9 cellular contexts compared by ENCODE assay signal in genomic region chr9:38035873-38036272, GRCh38. TPM values are rescaled to one million over a fixed set of nuclear protein-coding genes. Genes with fewer than 3 reads are reported as not detected.
A peak's percentile ranks its signal among the peaks of the same experiment; 100 is the strongest.
DNase-seq lines count a peak whose midpoint lies in the region; ATAC-seq and TF ChIP-seq lines count a peak whose summit lies in the region.
"Had no signal": no experiment of that assay in that cellular context is flagged by ENCODE, and none has a peak within 500 bp of the region (broad histone marks: within the 10 kb centered on the region; RNA-seq: fewer than 3 reads in every experiment).

No MANE protein-coding gene starts in this region.

- H3K27me3 Mint-ChIP-seq in HFFc6 (ENCODE audit: insufficient read depth) (peaks cover 1% of the 10 kb centered on the region; the same call in 1 of the 2 replicates), WTC11 (ENCODE audit: low read depth) (no peaks in the 10 kb centered on the region)

- H3K36me3 Mint-ChIP-seq in HFFc6 (ENCODE audit: low read depth) (0 out of 2 replicates have a peak, but pooled peaks cover 4% of the 10 kb centered on the region), WTC11 (no peaks in the 10 kb centered on the region)

- H3K4me1 Mint-ChIP-seq in HFFc6 (ENCODE audit: low read depth) = peaks cover 98% of the 10 kb centered on the region
- peaks cover 47% of the 10 kb centered on the region for H3K4me1 Mint-ChIP-seq in WTC11

- CTCF ChIA-PET in WTC11 (lab: Charles Lee) = interaction anchor here (1.4 to 2.8 kb wide), 3 partner anchors 10 to 52 kb away, joined by 4 to 15 read pairs (median 5); no protein-coding TSS in a partner anchor

- no peak for ATAC-seq in WTC11

- no peak for TF ChIP-seq CTCF in HFFc6 (IDR thresholded peaks at IDR 0.05)
- no peak for TF ChIP-seq CTCF in WTC11 (IDR thresholded peaks at IDR 0.05)
- TF ChIP-seq CTCF in foreskin fibroblast (IDR thresholded peaks at IDR 0.05; ENCODE audit: low read depth, low read length) = no peak

- no peak overlapping the region for H3K4me3 ChIP-seq in foreskin fibroblast (ENCODE audit: low read depth in 1 of 2, low read length in 2 of 2)
- H3K4me3 ChIP-seq: pancreas had no signal

- DNase-seq in A172 (ENCODE audit: low spot score) (peak; percentile 68), HFFc6 (peak; percentile 74), WTC11 (ENCODE audit: low spot score) (no peak), foreskin fibroblast (peak; percentile 88 to 93), DMS153 (lab: John Stamatoyannopoulos, UW) (no peak), medulla oblongata (ENCODE audit: extremely low spot score) (no peak), SKM-1 treated with dmso at 0.1 percent for 144 hours (lab: John Stamatoyannopoulos, UW; ENCODE audit: unreplicated experiment) (no peak), NCI-H1694 treated with DMSO at 0.1 percent for 48 hours (lab: John Stamatoyannopoulos, UW) (no peak)

- H3K27ac Mint-ChIP-seq in HFFc6 (peak overlapping the region; percentile 98), WTC11 (0 out of 2 replicates have a peak overlapping the region, but pooled peaks have one; percentile 11)

- peak overlapping the region; percentile 71 for H3K4me3 Mint-ChIP-seq in HFFc6
- no peak overlapping the region for H3K4me3 Mint-ChIP-seq in WTC11

- POLR2A ChIA-PET in WTC11 (lab: Charles Lee) = interaction anchor here (0.8 kb wide), 1 partner anchor 9 kb away, joined by 3 read pairs; no protein-coding TSS in a partner anchor

- H3K9me3 Mint-ChIP-seq in HFFc6 (no peaks in the 10 kb centered on the region), WTC11 (no peaks in the 10 kb centered on the region)

TF ChIP-seq in WTC11, 78 proteins besides CTCF, POLR2A, EP300 and RAD21 (continues in another document):
- TF ChIP-seq ATF3 (CRISPR knock-in tag; conservative IDR thresholded peaks at IDR 0.05) = no peak
- no peak for TF ChIP-seq JAZF1 (CRISPR knock-in tag; IDR thresholded peaks at IDR 0.05)
- TF ChIP-seq, protein P1, sequence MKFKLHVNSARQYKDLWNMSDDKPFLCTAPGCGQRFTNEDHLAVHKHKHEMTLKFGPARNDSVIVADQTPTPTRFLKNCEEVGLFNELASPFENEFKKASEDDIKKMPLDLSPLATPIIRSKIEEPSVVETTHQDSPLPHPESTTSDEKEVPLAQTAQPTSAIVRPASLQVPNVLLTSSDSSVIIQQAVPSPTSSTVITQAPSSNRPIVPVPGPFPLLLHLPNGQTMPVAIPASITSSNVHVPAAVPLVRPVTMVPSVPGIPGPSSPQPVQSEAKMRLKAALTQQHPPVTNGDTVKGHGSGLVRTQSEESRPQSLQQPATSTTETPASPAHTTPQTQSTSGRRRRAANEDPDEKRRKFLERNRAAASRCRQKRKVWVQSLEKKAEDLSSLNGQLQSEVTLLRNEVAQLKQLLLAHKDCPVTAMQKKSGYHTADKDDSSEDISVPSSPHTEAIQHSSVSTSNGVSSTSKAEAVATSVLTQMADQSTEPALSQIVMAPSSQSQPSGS (CRISPR knock-in tag; IDR thresholded peaks at IDR 0.05; ENCODE audit: borderline replicate concordance, low read depth) = no peak
- TF ChIP-seq, protein P2, sequence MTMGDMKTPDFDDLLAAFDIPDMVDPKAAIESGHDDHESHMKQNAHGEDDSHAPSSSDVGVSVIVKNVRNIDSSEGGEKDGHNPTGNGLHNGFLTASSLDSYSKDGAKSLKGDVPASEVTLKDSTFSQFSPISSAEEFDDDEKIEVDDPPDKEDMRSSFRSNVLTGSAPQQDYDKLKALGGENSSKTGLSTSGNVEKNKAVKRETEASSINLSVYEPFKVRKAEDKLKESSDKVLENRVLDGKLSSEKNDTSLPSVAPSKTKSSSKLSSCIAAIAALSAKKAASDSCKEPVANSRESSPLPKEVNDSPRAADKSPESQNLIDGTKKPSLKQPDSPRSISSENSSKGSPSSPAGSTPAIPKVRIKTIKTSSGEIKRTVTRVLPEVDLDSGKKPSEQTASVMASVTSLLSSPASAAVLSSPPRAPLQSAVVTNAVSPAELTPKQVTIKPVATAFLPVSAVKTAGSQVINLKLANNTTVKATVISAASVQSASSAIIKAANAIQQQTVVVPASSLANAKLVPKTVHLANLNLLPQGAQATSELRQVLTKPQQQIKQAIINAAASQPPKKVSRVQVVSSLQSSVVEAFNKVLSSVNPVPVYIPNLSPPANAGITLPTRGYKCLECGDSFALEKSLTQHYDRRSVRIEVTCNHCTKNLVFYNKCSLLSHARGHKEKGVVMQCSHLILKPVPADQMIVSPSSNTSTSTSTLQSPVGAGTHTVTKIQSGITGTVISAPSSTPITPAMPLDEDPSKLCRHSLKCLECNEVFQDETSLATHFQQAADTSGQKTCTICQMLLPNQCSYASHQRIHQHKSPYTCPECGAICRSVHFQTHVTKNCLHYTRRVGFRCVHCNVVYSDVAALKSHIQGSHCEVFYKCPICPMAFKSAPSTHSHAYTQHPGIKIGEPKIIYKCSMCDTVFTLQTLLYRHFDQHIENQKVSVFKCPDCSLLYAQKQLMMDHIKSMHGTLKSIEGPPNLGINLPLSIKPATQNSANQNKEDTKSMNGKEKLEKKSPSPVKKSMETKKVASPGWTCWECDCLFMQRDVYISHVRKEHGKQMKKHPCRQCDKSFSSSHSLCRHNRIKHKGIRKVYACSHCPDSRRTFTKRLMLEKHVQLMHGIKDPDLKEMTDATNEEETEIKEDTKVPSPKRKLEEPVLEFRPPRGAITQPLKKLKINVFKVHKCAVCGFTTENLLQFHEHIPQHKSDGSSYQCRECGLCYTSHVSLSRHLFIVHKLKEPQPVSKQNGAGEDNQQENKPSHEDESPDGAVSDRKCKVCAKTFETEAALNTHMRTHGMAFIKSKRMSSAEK (CRISPR knock-in tag; IDR thresholded peaks at IDR 0.05; ENCODE audit: borderline replicate concordance) = no peak
- no peak for TF ChIP-seq NR1H2 (CRISPR knock-in tag; IDR thresholded peaks at IDR 0.05)
- TF ChIP-seq, protein P3, sequence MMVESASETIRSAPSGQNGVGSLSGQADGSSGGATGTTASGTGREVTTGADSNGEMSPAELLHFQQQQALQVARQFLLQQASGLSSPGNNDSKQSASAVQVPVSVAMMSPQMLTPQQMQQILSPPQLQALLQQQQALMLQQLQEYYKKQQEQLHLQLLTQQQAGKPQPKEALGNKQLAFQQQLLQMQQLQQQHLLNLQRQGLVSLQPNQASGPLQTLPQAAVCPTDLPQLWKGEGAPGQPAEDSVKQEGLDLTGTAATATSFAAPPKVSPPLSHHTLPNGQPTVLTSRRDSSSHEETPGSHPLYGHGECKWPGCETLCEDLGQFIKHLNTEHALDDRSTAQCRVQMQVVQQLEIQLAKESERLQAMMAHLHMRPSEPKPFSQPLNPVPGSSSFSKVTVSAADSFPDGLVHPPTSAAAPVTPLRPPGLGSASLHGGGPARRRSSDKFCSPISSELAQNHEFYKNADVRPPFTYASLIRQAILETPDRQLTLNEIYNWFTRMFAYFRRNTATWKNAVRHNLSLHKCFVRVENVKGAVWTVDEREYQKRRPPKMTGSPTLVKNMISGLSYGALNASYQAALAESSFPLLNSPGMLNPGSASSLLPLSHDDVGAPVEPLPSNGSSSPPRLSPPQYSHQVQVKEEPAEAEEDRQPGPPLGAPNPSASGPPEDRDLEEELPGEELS (CRISPR knock-in tag; IDR thresholded peaks at IDR 0.05) = no peak
- TF ChIP-seq RORB (CRISPR knock-in tag; IDR thresholded peaks at IDR 0.05) = no peak
- no peak for TF ChIP-seq ZNF317 (CRISPR knock-in tag; IDR thresholded peaks at IDR 0.05; ENCODE audit: borderline replicate concordance, low read depth)
- no peak for TF ChIP-seq ZNF263 (CRISPR knock-in tag; IDR thresholded peaks at IDR 0.05; ENCODE audit: low read depth)
- TF ChIP-seq ZMAT4 (CRISPR knock-in tag; IDR thresholded peaks at IDR 0.05) = no peak
- TF ChIP-seq JUN (CRISPR knock-in tag; IDR thresholded peaks at IDR 0.05) = no peak
- no peak for TF ChIP-seq PRRX2 (CRISPR knock-in tag; IDR thresholded peaks at IDR 0.05)
- no peak for TF ChIP-seq ARID4B (CRISPR knock-in tag; IDR thresholded peaks at IDR 0.05; ENCODE audit: borderline replicate concordance)

RNA-seq across cellular contexts. Expression of gene SHB, which starts 33.2 kb away (rescaled TPM):
- total RNA-seq in A172 (2014; rRNA removed; shearing (Covaris generic)) = 15.1 and 19.8 TPM in 2 replicates
- 10 to 100 TPM; 26.8 to 29.8 (median 28.6) TPM for total RNA-seq in HFFc6 (2021; fragmentation: NEBNext Ultra II Directional; extraction: Animal tissue kit (Norgen Biotek cat#: 25700))
- 9.5 to 12.2 TPM (median 10.6 TPM) in 3 replicates for total RNA-seq in WTC11 (2021)

Comparison
In these comparisons a context has a peak if more than half of its experiments do, and no peak if none do; other contexts are left out.
1. DNase-seq: peak in A172 (single experiment), HFFc6 (single experiment) and foreskin fibroblast (2 of 2); none in WTC11 (single experiment), DMS153 (single experiment), medulla oblongata (single experiment), SKM-1 treated with dmso at 0.1 percent for 144 hours (single experiment) and NCI-H1694 treated with DMSO at 0.1 percent for 48 hours (single experiment).